29 cellular contexts compared by ENCODE assay signal in genomic region chr7:12722136-12722535, GRCh38. TPM values are rescaled to one million over a fixed set of nuclear protein-coding genes. Genes with fewer than 3 reads are reported as not detected.
A peak's percentile ranks its signal among the peaks of the same experiment; 100 is the strongest.
DNase-seq lines count a peak whose midpoint lies in the region; ATAC-seq, FAIRE-seq and TF ChIP-seq lines count a peak whose summit lies in the region.
"Had no signal": no experiment of that assay in that cellular context is flagged by ENCODE, and none has a peak within 500 bp of the region (broad histone marks: within the 10 kb centered on the region; RNA-seq: fewer than 3 reads in every experiment).

No MANE protein-coding gene starts in this region.

- no peaks in the 10 kb centered on the region for H3K79me2 ChIP-seq in PC-3 (ENCODE audit: low read length)

- CTCF ChIA-PET in activated CD4-positive, alpha-beta T cell treated with anti-CD3 and anti-CD28 coated beads, Interleukin-2, amount 10 ng/mL, durations not matched to agents 7 days and 5 days (lab: Charles Lee): interaction anchor here (0.7 kb wide), 1 partner anchor 13 kb away, joined by 7 read pairs; no protein-coding TSS in a partner anchor
- CTCF ChIA-PET in PC-3 (lab: Charles Lee): no interaction called here

- no peaks in the 10 kb centered on the region for H3K9me2 ChIP-seq in PC-3 (replicated peaks; ENCODE audit: low read length)

- peaks cover 37% of the 10 kb centered on the region for H3K4me1 Mint-ChIP-seq in activated CD4-positive, alpha-beta T cell treated with anti-CD3 and anti-CD28 coated beads, Interleukin-2, amount 10 ng/mL, durations not matched to agents 7 days and 5 days
- H3K4me1 Mint-ChIP-seq: IgD-negative memory B cell had no signal

- H2AFZ ChIP-seq in PC-3 (ENCODE audit: low read length): no peak overlapping the region

- H3K9ac ChIP-seq in HUES48 (ENCODE audit: low read depth, low read length) (no peak overlapping the region), PC-3 (ENCODE audit: low read length) (no peak overlapping the region)

- no peaks in the 10 kb centered on the region for H3F3A ChIP-seq in PC-3 (ENCODE audit: low read length, unreplicated experiment)

- no peak for DNase-seq in activated CD4-positive, alpha-beta T cell treated with anti-CD3 and anti-CD28 coated beads, Interleukin-2, amount 10 ng/mL, durations not matched to agents 7 days and 5 days
- DNase-seq in activated CD4-positive, alpha-beta T cell treated with anti-CD3 and anti-CD28 coated beads, Interleukin-2, amount 50 U/mL, for 1 hour: no peak
- DNase-seq in bronchial epithelial cell (ENCODE audit: low read depth) (peak; percentile 80), psoas muscle (no peak), PC-3 (no peak), left lung (no peak)
- DNase-seq: ACHN; activated B cell treated with CpG ODN at 0.5 μM for 24 hours; activated CD8-positive, alpha-beta T cell treated with anti-CD3 and anti-CD28 coated beads for 36 hours; activated effector memory CD4-positive, alpha-beta T cell treated with anti-CD3 and anti-CD28 coated beads, Interleukin-2, amount 50 U/mL, for 16 hours; activated T-cell treated with anti-CD3 and anti-CD28 coated beads for 4 hours; BE2C; Caco-2; DND-41; effector CD4-positive, alpha-beta T cell; H7; head of caudate nucleus; lower lobe of right lung; mucosa of descending colon; NCI-H1417 treated with DMSO at 0.1 percent for 48 hours; NCI-H2081 treated with DMSO at 0.1 percent for 48 hours; ovary; SHP77; upper lobe of right lung had no signal

- H3K4me1 ChIP-seq in HUES48 (ENCODE audit: control insufficient read depth, insufficient read depth, low read length) (peaks cover 28% of the 10 kb centered on the region), psoas muscle (peaks cover 16% of the 10 kb centered on the region), PC-3 (ENCODE audit: insufficient read depth, low read length) (peaks cover 33% of the 10 kb centered on the region), left lung (peaks cover 13 to 45% of the 10 kb centered on the region in 2 donors)
- H3K4me1 ChIP-seq: BE2C had no signal

- FAIRE-seq in bronchial epithelial cell (lab: Jason Lieb, UNC): peak; percentile 7
- FAIRE-seq: GM19239 had no signal

- WGBS in psoas muscle, 3 donors: 51 to 72% (median 52%) methylated on average over 2 of the region's 2 CpGs

- H3K27ac Mint-ChIP-seq in activated CD4-positive, alpha-beta T cell treated with anti-CD3 and anti-CD28 coated beads, Interleukin-2, amount 10 ng/mL, durations not matched to agents 7 days and 5 days: peak overlapping the region; percentile 3
- H3K27ac Mint-ChIP-seq: activated B cell treated with CpG ODN at 0.5 μM for 24 hours, IgD-negative memory B cell had no signal

- H3K36me3 ChIP-seq in HUES48 (ENCODE audit: control insufficient read depth, insufficient read depth, low read length) (no peaks in the 10 kb centered on the region), bronchial epithelial cell (ENCODE audit: control insufficient read depth, insufficient read depth, low read length) (no peaks in the 10 kb centered on the region), psoas muscle (ENCODE audit: insufficient read depth in 1 of 2, low read depth in 1 of 2) (no peaks in the 10 kb centered on the region), PC-3 (ENCODE audit: low read depth, low read length) (no peaks in the 10 kb centered on the region), left lung (no peaks in the 10 kb centered on the region)
- H3K36me3 ChIP-seq: BE2C, lower lobe of right lung, ovary, upper lobe of right lung had no signal

- TF ChIP-seq CTCF in bronchial epithelial cell (IDR thresholded peaks at IDR 0.05; ENCODE audit: insufficient read depth, low read length, severe bottlenecking) (no peak), psoas muscle (IDR thresholded peaks at IDR 0.05) (no peak), PC-3 (conservative IDR thresholded peaks at IDR 0.05; ENCODE audit: low read depth, low read length) (no peak), left lung (IDR thresholded peaks at IDR 0.05) (no peak)

- no peaks in the 10 kb centered on the region for H3K9me3 ChIP-seq in HUES48 (ENCODE audit: control insufficient read depth, insufficient read depth, low read length)
- no peaks in the 10 kb centered on the region for H3K9me3 ChIP-seq in psoas muscle
- H3K9me3 ChIP-seq in PC-3 (ENCODE audit: low read length): no peaks in the 10 kb centered on the region
- no peaks in the 10 kb centered on the region for H3K9me3 ChIP-seq in left lung
- H3K9me3 ChIP-seq: BE2C, Caco-2, lower lobe of right lung, mucosa of descending colon, ovary, upper lobe of right lung had no signal

- no peak overlapping the region for H3K4me3 ChIP-seq in HUES48 (ENCODE audit: low read depth, low read length)
- no peak overlapping the region for H3K4me3 ChIP-seq in bronchial epithelial cell (ENCODE audit: low read depth, low read length)
- H3K4me3 ChIP-seq in psoas muscle: no peak overlapping the region
- no peak overlapping the region for H3K4me3 ChIP-seq in PC-3 (ENCODE audit: low read length)
- H3K4me3 ChIP-seq in left lung: no peak overlapping the region
- H3K4me3 ChIP-seq: lower lobe of right lung, mucosa of descending colon, ovary, upper lobe of right lung had no signal

- no TSS peak for BruUV-seq in PC-3 (replicated peaks; lab: Mats Ljungman, UMichigan)

- H3K4me2 ChIP-seq in PC-3 (ENCODE audit: low read length): no peak overlapping the region

- POLR2A ChIA-PET in activated CD4-positive, alpha-beta T cell treated with anti-CD3 and anti-CD28 coated beads, Interleukin-2, amount 10 ng/mL, durations not matched to agents 7 days and 5 days (lab: Charles Lee): no interaction called here
- POLR2A ChIA-PET in PC-3 (lab: Charles Lee; ENCODE audit: unreplicated experiment): no interaction called here

- H3K27me3 Mint-ChIP-seq in activated CD4-positive, alpha-beta T cell treated with anti-CD3 and anti-CD28 coated beads, Interleukin-2, amount 10 ng/mL, durations not matched to agents 7 days and 5 days: no peaks in the 10 kb centered on the region
- H3K27me3 Mint-ChIP-seq: activated B cell treated with CpG ODN at 0.5 μM for 24 hours; activated CD8-positive, alpha-beta T cell treated with anti-CD3 and anti-CD28 coated beads for 36 hours; brain had no signal

- no peaks in the 10 kb centered on the region for H4K20me1 ChIP-seq in PC-3 (ENCODE audit: low read length)

- H3K36me3 Mint-ChIP-seq in activated CD4-positive, alpha-beta T cell treated with anti-CD3 and anti-CD28 coated beads, Interleukin-2, amount 10 ng/mL, durations not matched to agents 7 days and 5 days (ENCODE audit: low read depth): no peaks in the 10 kb centered on the region
- H3K36me3 Mint-ChIP-seq: brain had no signal

- no peak overlapping the region for H3K4me3 Mint-ChIP-seq in activated CD4-positive, alpha-beta T cell treated with anti-CD3 and anti-CD28 coated beads, Interleukin-2, amount 10 ng/mL, durations not matched to agents 7 days and 5 days
- H3K4me3 Mint-ChIP-seq: activated B cell treated with CpG ODN at 0.5 μM for 24 hours; activated CD8-positive, alpha-beta T cell treated with anti-CD3 and anti-CD28 coated beads for 36 hours; brain; IgD-negative memory B cell had no signal

- no peaks in the 10 kb centered on the region for H3K9me3 Mint-ChIP-seq in activated CD4-positive, alpha-beta T cell treated with anti-CD3 and anti-CD28 coated beads, Interleukin-2, amount 10 ng/mL, durations not matched to agents 7 days and 5 days
- H3K9me3 Mint-ChIP-seq: activated B cell treated with CpG ODN at 0.5 μM for 24 hours; activated CD8-positive, alpha-beta T cell treated with anti-CD3 and anti-CD28 coated beads for 36 hours; brain; IgD-negative memory B cell had no signal

- H3K27me3 ChIP-seq in HUES48 (ENCODE audit: control insufficient read depth, insufficient read depth, low read length) (no peaks in the 10 kb centered on the region), bronchial epithelial cell (ENCODE audit: control insufficient read depth, insufficient read depth, low read length) (no peaks in the 10 kb centered on the region), psoas muscle (ENCODE audit: insufficient read depth in 3 of 3, low read length in 2 of 3) (no peaks in the 10 kb centered on the region), PC-3 (ENCODE audit: low read length) (no peaks in the 10 kb centered on the region), left lung (no peaks in the 10 kb centered on the region)
- H3K27me3 ChIP-seq: BE2C, ovary, upper lobe of right lung had no signal

- peak in 3 of 4 donors; percentile 38 to 62 (median 61) for ATAC-seq in psoas muscle
- ATAC-seq in PC-3: no peak
- no peak for ATAC-seq in GM18868 (IDR thresholded peaks at IDR 0.05; ENCODE audit: unreplicated experiment)
- ATAC-seq in left lung: no peak
- ATAC-seq: lower lobe of right lung, upper lobe of right lung had no signal

- peak overlapping the region; percentile 92 for H3K27ac ChIP-seq in HUES48 (ENCODE audit: low read depth, low read length)
- peak overlapping the region; percentile 17 for H3K27ac ChIP-seq in psoas muscle
- no peak overlapping the region for H3K27ac ChIP-seq in PC-3 (ENCODE audit: low read length)
- no peak overlapping the region for H3K27ac ChIP-seq in left lung
- H3K27ac ChIP-seq: lower lobe of right lung, ovary, upper lobe of right lung had no signal

- intact Hi-C loops in psoas muscle (cut with DNase I): no loop called here
- intact Hi-C loops in PC-3 (cut with micrococcal nuclease): no loop called here
- intact Hi-C loops in left lung (cut with DNase I): no loop called here

RNA-seq across cellular contexts. Expression of gene ARL4A, which starts 34.7 kb away (rescaled TPM):
- total RNA-seq in activated CD4-positive, alpha-beta T cell treated with anti-CD3 and anti-CD28 coated beads, Interleukin-2, amount 10 ng/mL, durations not matched to agents 7 days and 5 days: 10 to 100 TPM; 13.9 to 14.9 TPM
- total RNA-seq in bronchial epithelial cell (54.8 and 58.0 TPM in 2 replicates), psoas muscle (10 to 100 TPM in 1 of 4 donors, 1 to 10 TPM in 3; 2.5 to 15.3 (median 5.2) TPM), PC-3 (2014; rRNA removed) (23.7 and 25.1 TPM in 2 replicates), left lung (10 to 100 TPM; 18.4 to 27.0 TPM)
- polyA plus RNA-seq in psoas muscle: 10 to 100 TPM in 2 of 3 donors, 1 to 10 TPM in 1; 6.6 to 47.7 (median 12.6) TPM

Comparison
In these comparisons a context has a peak if more than half of its experiments do, and no peak if none do; other contexts are left out.
1. H3K27ac ChIP-seq: peak in HUES48 (single experiment) and psoas muscle (single experiment); none in PC-3 (single experiment) and left lung (0 of 2).
2. ATAC-seq: peak in psoas muscle (3 of 4); none in PC-3 (single experiment), GM18868 (single experiment) and left lung (single experiment).